Comparison of ENCODE assay signal across 1 cellular context in the genomic region with DNA sequence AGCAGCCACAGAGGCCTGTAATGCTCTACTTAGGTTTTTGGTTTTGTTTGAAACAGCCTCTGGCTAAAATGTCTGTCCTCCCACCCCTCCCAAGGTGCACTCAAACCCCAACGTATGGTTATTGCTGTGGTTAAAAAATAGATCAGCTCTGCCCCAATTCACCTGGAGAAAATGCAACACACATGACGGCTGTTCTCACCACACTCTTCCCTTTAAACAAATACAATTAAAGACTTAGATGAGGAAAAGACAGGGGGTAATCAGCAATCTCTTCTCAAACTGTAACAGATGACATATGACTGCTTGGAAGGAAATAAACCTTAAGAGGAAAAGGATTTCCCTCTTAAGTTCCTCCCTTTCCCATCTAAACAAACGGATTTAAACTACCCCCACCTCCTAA.
TF ChIP-seq lines count a peak whose summit lies in the region.

No MANE protein-coding gene starts in this region.

TF ChIP-seq in GM23338, 12 proteins besides CTCF, POLR2A, EP300 and RAD21 (continued from another document):
- TF ChIP-seq ETS1 (IDR thresholded peaks at IDR 0.05) (no peak), ZNF114 (CRISPR knock-in tag; IDR thresholded peaks at IDR 0.05) (no peak), EZH2phosphoT487 (IDR thresholded peaks at IDR 0.05; ENCODE audit: unreplicated experiment) (no peak), NANOG (IDR thresholded peaks at IDR 0.05; ENCODE audit: borderline replicate concordance) (no peak), CREB1 (CRISPR knock-in tag; IDR thresholded peaks at IDR 0.05; ENCODE audit: low read depth) (no peak), REST (IDR thresholded peaks at IDR 0.05; ENCODE audit: unreplicated experiment) (no peak), ZNF462 (CRISPR knock-in tag; IDR thresholded peaks at IDR 0.05) (no peak)
